12 cellular contexts compared by ENCODE assay signal in the genomic region with DNA sequence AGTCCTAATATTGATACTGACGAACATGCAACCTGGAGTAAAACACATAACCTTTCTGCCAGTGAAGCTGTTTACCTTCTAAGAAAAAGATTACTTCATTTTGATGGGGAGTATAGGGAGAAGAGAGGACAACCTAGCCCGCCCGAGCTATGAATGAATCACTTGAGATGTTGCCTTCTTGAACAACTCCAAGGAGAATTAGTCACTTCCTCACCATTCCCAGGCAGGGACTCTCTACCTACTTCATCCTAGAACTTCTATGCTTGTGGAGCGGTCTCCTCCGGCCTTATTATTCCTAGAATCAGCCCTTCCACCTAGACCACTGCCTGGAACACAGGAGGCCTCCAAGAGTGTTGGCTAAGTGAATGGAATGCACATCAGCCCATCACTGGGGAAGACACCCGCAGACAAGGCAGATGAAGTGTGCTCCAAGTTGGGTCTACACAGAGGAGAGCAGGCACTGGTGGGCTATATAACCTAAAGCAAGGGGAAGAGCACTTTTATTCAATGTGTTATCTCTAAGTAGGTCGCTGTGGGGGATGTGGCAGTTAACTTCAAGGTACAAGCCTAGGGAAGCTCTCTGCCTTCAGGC. TPM values are rescaled to one million over a fixed set of nuclear protein-coding genes. Genes with fewer than 3 reads are reported as not detected.
DNase-seq lines count a peak whose midpoint lies in the region; ATAC-seq and TF ChIP-seq lines count a peak whose summit lies in the region.
"Had no signal": no experiment of that assay in that cellular context is flagged by ENCODE, and none has a peak within 500 bp of the region (broad histone marks: within the 10 kb centered on the region; RNA-seq: fewer than 3 reads in every experiment).

No MANE protein-coding gene starts in this region.

- no peak overlapping the region for H3K4me2 ChIP-seq in GM23248 (ENCODE audit: unreplicated experiment)
- H3K4me2 ChIP-seq in skeletal muscle satellite cell (ENCODE audit: low read length) = peak overlapping the region; percentile 32

- peaks cover 10% of the 10 kb centered on the region for H3F3A ChIP-seq in GM23248 (ENCODE audit: insufficient read depth)

- WGBS in GM23248 (ENCODE audit: low coverage in 1 of 2, low lambda C conversion rate in 2 of 2, missing lambda C conversion rate in 2 of 2), 2 experiments = 40 to 45% methylated on average over 7 of the region's 7 CpGs

- H3K9me3 ChIP-seq in GM23248 (ENCODE audit: low read depth) = no peaks in the 10 kb centered on the region
- no peaks in the 10 kb centered on the region for H3K9me3 ChIP-seq in SJSA1 (replicated peaks)
- H3K9me3 ChIP-seq in skeletal muscle satellite cell (replicated peaks; ENCODE audit: low read length) = no peaks in the 10 kb centered on the region
- H3K9me3 ChIP-seq: testis had no signal

- DNase-seq in GM23248 (peak; percentile 84), SJSA1 (ENCODE audit: low read depth in 1 of 2, low spot score in 2 of 2) (peak in 1 of 2 experiments; percentile 46), fibroblast of the aortic adventitia (ENCODE audit: low read depth) (peak; percentile 61), midbrain (lab: John Stamatoyannopoulos, UW) (no peak), Right ventricle myocardium inferior (ENCODE audit: missing footprints) (no peak)
- DNase-seq: activated CD4-positive, alpha-beta T cell treated with anti-CD3 and anti-CD28 coated beads for 48 hours; DMS79; NCI-H1092; testis had no signal

- intact Hi-C loops in Right ventricle myocardium inferior (cut with DNase I) = no loop called here

- H4K20me1 ChIP-seq in GM23248 (ENCODE audit: insufficient read depth) = no peaks in the 10 kb centered on the region; the same call in 1 of the 2 replicates

- H3K9me2 ChIP-seq in GM23248 (ENCODE audit: insufficient read depth) = no peaks in the 10 kb centered on the region

- H3K9ac ChIP-seq in GM23248 (no peak overlapping the region), skeletal muscle satellite cell (ENCODE audit: low read depth, low read length) (no peak overlapping the region)

- ATAC-seq in Right ventricle myocardium inferior (no peak), GM21423 (IDR thresholded peaks at IDR 0.05; ENCODE audit: unreplicated experiment) (no peak), HG03095 (IDR thresholded peaks at IDR 0.05; ENCODE audit: unreplicated experiment) (no peak)

- H3K36me3 ChIP-seq in GM23248 (ENCODE audit: low read depth) = no peaks in the 10 kb centered on the region
- H3K36me3 ChIP-seq in SJSA1 = no peaks in the 10 kb centered on the region
- H3K36me3 ChIP-seq in skeletal muscle satellite cell (ENCODE audit: insufficient read depth, low read length) = no peaks in the 10 kb centered on the region

- H3K4me3 ChIP-seq in GM23248 (no peak overlapping the region), SJSA1 (no peak overlapping the region), fibroblast of the aortic adventitia (ENCODE audit: low read depth, low read length) (no peak overlapping the region), skeletal muscle satellite cell (ENCODE audit: low read length) (no peak overlapping the region)
- H3K4me3 ChIP-seq: testis had no signal

- no peak overlapping the region for H3K27ac ChIP-seq in GM23248
- peak overlapping the region; percentile 6; the same call in 1 of the 2 replicates for H3K27ac ChIP-seq in SJSA1
- H3K27ac ChIP-seq: testis had no signal

- peaks cover 64% of the 10 kb centered on the region for H3K79me2 ChIP-seq in GM23248 (ENCODE audit: insufficient read depth)

- no peaks in the 10 kb centered on the region for H3K27me3 ChIP-seq in GM23248 (replicated peaks; ENCODE audit: insufficient read depth)
- H3K27me3 ChIP-seq in SJSA1 (replicated peaks) = no peaks in the 10 kb centered on the region
- no peaks in the 10 kb centered on the region for H3K27me3 ChIP-seq in skeletal muscle satellite cell (ENCODE audit: control insufficient read depth, insufficient read depth, low read length)
- H3K27me3 ChIP-seq: testis had no signal

- H2AFZ ChIP-seq in GM23248 = no peak overlapping the region

- TF ChIP-seq CTCF in fibroblast of the aortic adventitia (IDR thresholded peaks at IDR 0.05; ENCODE audit: insufficient read depth, low read length) = no peak

- peaks cover 32% of the 10 kb centered on the region for H3K4me1 ChIP-seq in GM23248 (ENCODE audit: insufficient read depth)
- peaks cover 26% of the 10 kb centered on the region for H3K4me1 ChIP-seq in SJSA1 (replicated peaks)
- peaks cover 41% of the 10 kb centered on the region for H3K4me1 ChIP-seq in skeletal muscle satellite cell (ENCODE audit: control insufficient read depth, insufficient read depth, low read length)

- in situ Hi-C loops in GM23248 (cut with MboI) = no loop called here

RNA-seq across cellular contexts. Expression of a gene that starts 57.5 kb away (rescaled TPM):
- 10.5 and 14.6 TPM in 2 replicates for total RNA-seq in GM23248 (2014; rRNA removed; shearing (Covaris generic))
- 2.5 and 3.2 TPM in 2 replicates for polyA plus RNA-seq in GM23248 (2016; fragmentation: Nextera tagmentation; extraction: Ambion mirVana)
- 16.9 and 18.3 TPM in 2 replicates for total RNA-seq in SJSA1 (2014; rRNA removed; shearing (Covaris generic))
- total RNA-seq in fibroblast of the aortic adventitia (ENCODE audit: low replicate concordance) = 8.2 and 31.0 TPM in 2 replicates
- total RNA-seq in skeletal muscle satellite cell (2012; rRNA removed) = 20.3 and 22.9 TPM in 2 replicates
- total RNA-seq in Right ventricle myocardium inferior = 17.7 TPM

Comparison
In these comparisons a context has a peak if more than half of its experiments do, and no peak if none do; other contexts are left out.
1. DNase-seq: peak in GM23248 (single experiment) and fibroblast of the aortic adventitia (single experiment); none in midbrain (single experiment) and Right ventricle myocardium inferior (single experiment).